Comparison of ENCODE assay signal across 9 cellular contexts in the genomic region with DNA sequence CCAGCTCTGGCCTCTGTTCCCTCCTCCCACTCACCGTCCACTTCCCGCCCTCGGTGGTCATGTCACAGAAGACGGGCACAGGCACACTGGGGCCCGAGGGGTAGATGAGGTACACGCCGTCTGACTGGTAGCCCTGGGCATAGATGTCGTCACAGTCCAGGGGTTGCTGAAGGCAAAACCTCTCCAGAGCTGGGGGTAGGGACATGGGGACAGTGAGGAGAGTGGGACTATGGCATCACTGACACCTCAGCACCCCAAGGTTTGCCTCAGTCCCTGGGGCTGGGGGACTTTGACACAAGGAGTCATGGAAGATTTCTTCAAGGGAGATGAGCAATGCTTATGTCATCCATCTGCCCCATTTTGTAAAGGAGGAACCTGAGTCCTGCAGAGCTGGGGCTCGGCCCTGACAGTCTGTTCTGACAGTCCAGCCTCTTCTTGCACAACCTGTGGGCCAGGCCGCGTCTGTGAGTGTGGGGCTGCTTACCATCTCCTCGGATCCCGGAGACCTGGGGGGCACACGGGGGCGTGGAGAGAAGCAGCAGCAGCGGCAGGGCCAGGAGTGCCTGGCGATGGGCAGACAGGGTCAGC. TPM values are rescaled to one million over a fixed set of nuclear protein-coding genes. Genes with fewer than 3 reads are reported as not detected.
DNase-seq lines count a peak whose midpoint lies in the region; ATAC-seq, FAIRE-seq and TF ChIP-seq lines count a peak whose summit lies in the region.
"Had no signal": no experiment of that assay in that cellular context is flagged by ENCODE, and none has a peak within 500 bp of the region (broad histone marks: within the 10 kb centered on the region; RNA-seq: fewer than 3 reads in every experiment).

No MANE protein-coding gene starts in this region.

- no peak for TF ChIP-seq EP300 in Ishikawa (IDR thresholded peaks at IDR 0.05; ENCODE audit: borderline replicate concordance)

- no peak for TF ChIP-seq RAD21 in Ishikawa (IDR thresholded peaks at IDR 0.05; ENCODE audit: low read depth)

- no peaks in the 10 kb centered on the region for H3K9me1 ChIP-seq in keratinocyte (ENCODE audit: control insufficient read depth, extremely low read depth, insufficient read depth, low read length)

- peak overlapping the region; percentile 82 for H3K9ac ChIP-seq in adipocyte (ENCODE audit: low read length)
- no peak overlapping the region for H3K9ac ChIP-seq in keratinocyte (ENCODE audit: control insufficient read depth, extremely low read depth, insufficient read depth, low read length)

- H3K4me1 ChIP-seq in adipocyte (ENCODE audit: control insufficient read depth, insufficient read depth, low read length) (peaks cover 54% of the 10 kb centered on the region), keratinocyte (ENCODE audit: control insufficient read depth, extremely low read depth, insufficient read depth, low read length) (peaks cover 19% of the 10 kb centered on the region), thoracic aorta (ENCODE audit: control insufficient read depth in 1 of 2, low read depth in 2 of 2) (peaks cover 54 to 96% of the 10 kb centered on the region in 2 donors)

- no peak overlapping the region for H2AFZ ChIP-seq in keratinocyte (ENCODE audit: control insufficient read depth, low read length)

- H3K4me3 ChIP-seq in adipocyte (ENCODE audit: low read length) (peak overlapping the region; percentile 68), keratinocyte (ENCODE audit: control insufficient read depth in 2 of 3, extremely low read depth in 1 of 3, insufficient read depth in 2 of 3, low read depth in 1 of 3, low read length in 3 of 3) (no peak overlapping the region), thoracic aorta (peak overlapping the region; percentile 69)

- TF ChIP-seq CTCF in keratinocyte (optimal IDR thresholded peaks at IDR 0.05 in 1 of 3, IDR thresholded peaks at IDR 0.05 in 1 of 3, conservative IDR thresholded peaks at IDR 0.05 in 1 of 3; ENCODE audit: extremely low read depth in 1 of 3, insufficient read depth in 2 of 3, low read length in 3 of 3) (no peak), thoracic aorta (IDR thresholded peaks at IDR 0.05) (no peak)

- H3K79me2 ChIP-seq in keratinocyte (ENCODE audit: control insufficient read depth, insufficient read depth, low read length), result no peaks in the 10 kb centered on the region

- peak overlapping the region; percentile 13 for H3K27ac ChIP-seq in keratinocyte (ENCODE audit: control insufficient read depth, insufficient read depth, low read length)
- peak overlapping the region; percentile 98 to 99 for H3K27ac ChIP-seq in thoracic aorta

- peaks cover 27% of the 10 kb centered on the region for H3K36me3 ChIP-seq in adipocyte (ENCODE audit: control insufficient read depth, insufficient read depth, low read length, severe bottlenecking)
- peaks cover 12 to 14% of the 10 kb centered on the region in 2 experiments for H3K36me3 ChIP-seq in keratinocyte (ENCODE audit: control insufficient read depth in 2 of 2, extremely low read depth in 1 of 2, insufficient read depth in 2 of 2, low read length in 2 of 2)
- H3K36me3 ChIP-seq in thoracic aorta, result peaks cover 15% of the 10 kb centered on the region

- H3K4me2 ChIP-seq in keratinocyte (ENCODE audit: control insufficient read depth, extremely low read depth, insufficient read depth, low read depth, low read length), result no peak overlapping the region

- no peaks in the 10 kb centered on the region for H4K20me1 ChIP-seq in keratinocyte (ENCODE audit: control insufficient read depth, extremely low read depth, insufficient read depth, low read length)

- H3K27me3 ChIP-seq in adipocyte (replicated peaks; ENCODE audit: control insufficient read depth, insufficient read depth, low read length) (no peaks in the 10 kb centered on the region), keratinocyte (ENCODE audit: control insufficient read depth, extremely low read depth, insufficient read depth, low read length) (no peaks in the 10 kb centered on the region), thoracic aorta (replicated peaks; ENCODE audit: insufficient read depth) (no peaks in the 10 kb centered on the region)

- ATAC-seq in thoracic aorta (ENCODE audit: insufficient number of reproducible peaks, low FRiP score, low read depth) (no peak), GM21515 (IDR thresholded peaks at IDR 0.05; ENCODE audit: unreplicated experiment) (no peak)

- dilution Hi-C loops in keratinocyte (cut with MboI; ENCODE audit: extremely low pct_ligation_motif_present, low sequenced_read_pairs), result no loop called here

- DNase-seq in adipocyte (ENCODE audit: low read depth), result peak; percentile 90
- DNase-seq in keratinocyte (ENCODE audit: low read depth, low spot score), result no peak
- no peak for DNase-seq in thoracic aorta (ENCODE audit: low spot score)
- DNase-seq in NAMALWA (ENCODE audit: low spot score), result no peak
- DNase-seq in NCI-H345 treated with DMSO at 0.1 percent for 48 hours (lab: John Stamatoyannopoulos, UW; ENCODE audit: unreplicated experiment), result no peak

- H3K9me3 ChIP-seq in adipocyte (ENCODE audit: control insufficient read depth, low read length) (no peaks in the 10 kb centered on the region), keratinocyte (ENCODE audit: control insufficient read depth, low read depth, low read length) (no peaks in the 10 kb centered on the region), thoracic aorta (no peaks in the 10 kb centered on the region)

- peak; percentile 90 for FAIRE-seq in keratinocyte (lab: Jason Lieb, UNC)

TF ChIP-seq in Ishikawa, 13 proteins besides CTCF, POLR2A, EP300 and RAD21 (continues in another document):
- TF ChIP-seq, protein P1, sequence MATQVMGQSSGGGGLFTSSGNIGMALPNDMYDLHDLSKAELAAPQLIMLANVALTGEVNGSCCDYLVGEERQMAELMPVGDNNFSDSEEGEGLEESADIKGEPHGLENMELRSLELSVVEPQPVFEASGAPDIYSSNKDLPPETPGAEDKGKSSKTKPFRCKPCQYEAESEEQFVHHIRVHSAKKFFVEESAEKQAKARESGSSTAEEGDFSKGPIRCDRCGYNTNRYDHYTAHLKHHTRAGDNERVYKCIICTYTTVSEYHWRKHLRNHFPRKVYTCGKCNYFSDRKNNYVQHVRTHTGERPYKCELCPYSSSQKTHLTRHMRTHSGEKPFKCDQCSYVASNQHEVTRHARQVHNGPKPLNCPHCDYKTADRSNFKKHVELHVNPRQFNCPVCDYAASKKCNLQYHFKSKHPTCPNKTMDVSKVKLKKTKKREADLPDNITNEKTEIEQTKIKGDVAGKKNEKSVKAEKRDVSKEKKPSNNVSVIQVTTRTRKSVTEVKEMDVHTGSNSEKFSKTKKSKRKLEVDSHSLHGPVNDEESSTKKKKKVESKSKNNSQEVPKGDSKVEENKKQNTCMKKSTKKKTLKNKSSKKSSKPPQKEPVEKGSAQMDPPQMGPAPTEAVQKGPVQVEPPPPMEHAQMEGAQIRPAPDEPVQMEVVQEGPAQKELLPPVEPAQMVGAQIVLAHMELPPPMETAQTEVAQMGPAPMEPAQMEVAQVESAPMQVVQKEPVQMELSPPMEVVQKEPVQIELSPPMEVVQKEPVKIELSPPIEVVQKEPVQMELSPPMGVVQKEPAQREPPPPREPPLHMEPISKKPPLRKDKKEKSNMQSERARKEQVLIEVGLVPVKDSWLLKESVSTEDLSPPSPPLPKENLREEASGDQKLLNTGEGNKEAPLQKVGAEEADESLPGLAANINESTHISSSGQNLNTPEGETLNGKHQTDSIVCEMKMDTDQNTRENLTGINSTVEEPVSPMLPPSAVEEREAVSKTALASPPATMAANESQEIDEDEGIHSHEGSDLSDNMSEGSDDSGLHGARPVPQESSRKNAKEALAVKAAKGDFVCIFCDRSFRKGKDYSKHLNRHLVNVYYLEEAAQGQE (IDR thresholded peaks at IDR 0.05; ENCODE audit: low read depth), result no peak
- TF ChIP-seq CREB1 (IDR thresholded peaks at IDR 0.05; ENCODE audit: low read depth), result no peak
- TF ChIP-seq, protein P2, sequence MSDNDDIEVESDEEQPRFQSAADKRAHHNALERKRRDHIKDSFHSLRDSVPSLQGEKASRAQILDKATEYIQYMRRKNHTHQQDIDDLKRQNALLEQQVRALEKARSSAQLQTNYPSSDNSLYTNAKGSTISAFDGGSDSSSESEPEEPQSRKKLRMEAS (IDR thresholded peaks at IDR 0.05), result no peak

RNA-seq across cellular contexts. Expression of a gene that starts 0.6 kb away (rescaled TPM):
- not detected in 3 replicates for polyA plus RNA-seq in keratinocyte
- not detected for polyA plus RNA-seq in keratinocyte (2011; ENCODE audit: low read depth)
- not detected in 2 replicates for polyA plus RNA-seq in keratinocyte (2011; cell fraction: cytosol; rRNA removed)
- polyA plus RNA-seq in keratinocyte (2011; cell fraction: nucleus; rRNA removed), result not detected in 2 replicates
- polyA plus RNA-seq in keratinocyte (2012; ENCODE audit: low replicate concordance), result 0.32 and 0.38 TPM in 2 replicates
- polyA minus RNA-seq in keratinocyte, result not detected in 3 replicates
- not detected for polyA minus RNA-seq in keratinocyte (2011; cell fraction: cytosol; rRNA and poly(A)+ RNA removed)
- not detected in 2 replicates for polyA minus RNA-seq in keratinocyte (2011; cell fraction: nucleus; rRNA and poly(A)+ RNA removed)
- 100 to 1,000 TPM; 425 to 501 TPM for total RNA-seq in thoracic aorta
- total RNA-seq: SK-MEL-5 had no signal
- polyA plus RNA-seq: neural cell had no signal

RNA-seq across cellular contexts. Expression of a gene that starts 8.1 kb away (rescaled TPM):
- polyA plus RNA-seq in keratinocyte, result 4.3 to 11.1 TPM (median 5.4 TPM) in 3 replicates
- 2.8 TPM for polyA plus RNA-seq in keratinocyte (2011; ENCODE audit: low read depth)
- polyA plus RNA-seq in keratinocyte (2011; cell fraction: cytosol; rRNA removed), result 5.5 and 7.5 TPM in 2 replicates
- polyA plus RNA-seq in keratinocyte (2011; cell fraction: nucleus; rRNA removed), result 18.1 and 19.4 TPM in 2 replicates
- polyA plus RNA-seq in keratinocyte (2012; ENCODE audit: low replicate concordance), result 12.9 and 14.2 TPM in 2 replicates
- polyA minus RNA-seq in keratinocyte, result 14.9 to 65.1 TPM (median 19.7 TPM) in 3 replicates
- polyA minus RNA-seq in keratinocyte (2011; cell fraction: cytosol; rRNA and poly(A)+ RNA removed), result 15.2 TPM
- polyA minus RNA-seq in keratinocyte (2011; cell fraction: nucleus; rRNA and poly(A)+ RNA removed), result 25.7 and 26.4 TPM in 2 replicates
- total RNA-seq in thoracic aorta, result 10 to 100 TPM; 49.2 to 51.2 TPM

RNA-seq across cellular contexts. Expression of a gene that starts 23.8 kb away (rescaled TPM):
- polyA plus RNA-seq in keratinocyte, result 27.1 to 31.7 TPM (median 30.3 TPM) in 3 replicates
- polyA plus RNA-seq in keratinocyte (2011; ENCODE audit: low read depth), result 2.7 TPM
- polyA plus RNA-seq in keratinocyte (2011; cell fraction: cytosol; rRNA removed), result 21.7 and 33.7 TPM in 2 replicates
- 17.1 and 23.4 TPM in 2 replicates for polyA plus RNA-seq in keratinocyte (2011; cell fraction: nucleus; rRNA removed)
- polyA plus RNA-seq in keratinocyte (2012; ENCODE audit: low replicate concordance), result 8.4 and 21.4 TPM in 2 replicates
- 14.9 to 31.9 TPM (median 26.9 TPM) in 3 replicates for polyA minus RNA-seq in keratinocyte
- 18.2 TPM for polyA minus RNA-seq in keratinocyte (2011; cell fraction: cytosol; rRNA and poly(A)+ RNA removed)
- polyA minus RNA-seq in keratinocyte (2011; cell fraction: nucleus; rRNA and poly(A)+ RNA removed), result 8.0 and 8.7 TPM in 2 replicates
- total RNA-seq in thoracic aorta, result 10 to 100 TPM in 1 of 2 donors, 1 to 10 TPM in 1; 6.3 to 33.4 TPM

RNA-seq across cellular contexts. Expression of a gene that starts 24.7 kb away (rescaled TPM):
- 0.05 to 0.13 TPM in 2 of 3 replicates, not detected in the other for polyA plus RNA-seq in keratinocyte
- polyA plus RNA-seq in keratinocyte (2011; ENCODE audit: low read depth), result 1.2 TPM
- polyA plus RNA-seq in keratinocyte (2011; cell fraction: cytosol; rRNA removed), result not detected in 2 replicates
- polyA plus RNA-seq in keratinocyte (2011; cell fraction: nucleus; rRNA removed), result 0.32 and 0.59 TPM in 2 replicates
- 0.05 and 1.9 TPM in 2 replicates for polyA plus RNA-seq in keratinocyte (2012; ENCODE audit: low replicate concordance)
- polyA minus RNA-seq in keratinocyte, result 0.07 to 0.10 TPM in 2 of 3 replicates, not detected in the other
- polyA minus RNA-seq in keratinocyte (2011; cell fraction: cytosol; rRNA and poly(A)+ RNA removed), result not detected
- not detected in 2 replicates for polyA minus RNA-seq in keratinocyte (2011; cell fraction: nucleus; rRNA and poly(A)+ RNA removed)
- 1 to 10 TPM; 2.8 to 8.3 TPM for total RNA-seq in thoracic aorta
- total RNA-seq: SK-MEL-5 had no signal

Comparison
In these comparisons a context has a peak if more than half of its experiments do, and no peak if none do; other contexts are left out.
1. H3K4me3 ChIP-seq: peak in adipocyte (single experiment) and thoracic aorta (single experiment); none in keratinocyte (0 of 3).